ENCODE assay signal across 18 cellular contexts in the genomic region with DNA sequence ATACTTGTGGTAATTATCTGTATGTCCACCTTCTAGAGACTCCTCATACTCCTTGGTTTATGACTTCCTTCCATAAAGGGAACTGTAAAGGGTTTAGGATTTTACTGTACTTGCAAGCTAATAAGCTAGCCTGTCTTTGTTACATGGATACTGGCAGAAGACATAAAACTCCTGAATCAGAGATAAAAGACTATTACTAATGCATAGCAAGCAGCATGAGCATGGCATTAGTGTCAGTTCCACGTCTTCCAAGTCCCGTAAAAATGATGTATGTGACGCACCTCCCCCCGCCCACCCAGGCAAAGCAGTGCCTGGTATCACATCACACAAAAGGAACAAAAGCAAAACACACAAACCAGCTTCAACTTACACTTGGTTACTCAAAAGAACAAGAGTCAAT.
"Had no signal": no experiment of that assay in that cellular context is flagged by ENCODE, and none has a peak within 500 bp of the region (broad histone marks: within the 10 kb centered on the region; RNA-seq: fewer than 3 reads in every experiment).

No MANE protein-coding gene starts in this region.

- H3K4me3 ChIP-seq: body of pancreas, esophagus squamous epithelium, spleen had no signal

- DNase-seq: activated B cell treated with CpG ODN at 0.5 μM for 24 hours; activated CD4-positive, alpha-beta T cell treated with anti-CD3 and anti-CD28 coated beads for 48 hours; activated CD8-positive, alpha-beta memory T cell treated with anti-CD3 and anti-CD28 coated beads, Interleukin-2, amount 50 U/mL, for 48 hours; activated CD8-positive, alpha-beta T cell treated with anti-CD3 and anti-CD28 coated beads, Interleukin-2, amount 10 ng/mL, durations not matched to agents 7 days and 5 days; activated gamma-delta T cell; activated T-cell treated with anti-CD3 and anti-CD28 coated beads, Interleukin-2, amount 50 U/mL, for 72 hours; amniotic stem cell; body of pancreas; caudate nucleus; esophagus squamous epithelium; foreskin keratinocyte; mesendoderm; spleen; stimulated activated naive CD8-positive, alpha-beta T cell treated with anti-CD3 and anti-CD28 coated beads, Interleukin-15, amount 100 ng/mL, for 72 hours had no signal

- H3K36me3 Mint-ChIP-seq: activated naive CD4-positive, alpha-beta T cell treated with anti-CD3 and anti-CD28 coated beads, Interleukin-2, amount 50 U/mL, for 72 hours had no signal

- H3K27ac Mint-ChIP-seq: activated B cell treated with CpG ODN at 0.5 μM for 24 hours; activated CD8-positive, alpha-beta T cell treated with anti-CD3 and anti-CD28 coated beads, Interleukin-2, amount 10 ng/mL, durations not matched to agents 7 days and 5 days; activated naive CD4-positive, alpha-beta T cell treated with anti-CD3 and anti-CD28 coated beads, Interleukin-2, amount 50 U/mL, for 72 hours; activated T-cell treated with anti-CD3 and anti-CD28 coated beads, Interleukin-2, amount 50 U/mL, for 72 hours; stimulated activated naive CD8-positive, alpha-beta T cell treated with anti-CD3 and anti-CD28 coated beads, Interleukin-15, amount 100 ng/mL, for 72 hours; T-helper 1 cell treated with Interleukin-12 subunit alpha and Interleukin-12 subunit beta and Interleukin-4 antibody, amounts not matched to agents 30 μg/mL and 1 μg/mL, for 36 hours had no signal

- ATAC-seq: activated CD8-positive, alpha-beta T cell treated with anti-CD3 and anti-CD28 coated beads, Interleukin-2, amount 10 ng/mL, durations not matched to agents 7 days and 5 days; activated naive CD4-positive, alpha-beta T cell treated with anti-CD3 and anti-CD28 coated beads, Interleukin-2, amount 50 U/mL, for 72 hours; activated T-cell treated with anti-CD3 and anti-CD28 coated beads, Interleukin-2, amount 50 U/mL, for 72 hours; body of pancreas; foreskin keratinocyte; sciatic nerve; stimulated activated naive CD8-positive, alpha-beta T cell treated with anti-CD3 and anti-CD28 coated beads, Interleukin-15, amount 100 ng/mL, for 72 hours had no signal

- H3K9me3 ChIP-seq: body of pancreas, esophagus squamous epithelium, spleen had no signal

- H3K4me1 Mint-ChIP-seq: activated B cell treated with CpG ODN at 0.5 μM for 24 hours; stimulated activated naive CD8-positive, alpha-beta T cell treated with anti-CD3 and anti-CD28 coated beads, Interleukin-15, amount 100 ng/mL, for 72 hours had no signal

- H3K27me3 ChIP-seq: body of pancreas, esophagus squamous epithelium, foreskin keratinocyte, spleen had no signal

- H3K36me3 ChIP-seq: spleen had no signal

- H3K9me3 Mint-ChIP-seq: activated B cell treated with CpG ODN at 0.5 μM for 24 hours; activated naive CD4-positive, alpha-beta T cell treated with anti-CD3 and anti-CD28 coated beads, Interleukin-2, amount 50 U/mL, for 72 hours; activated T-cell treated with anti-CD3 and anti-CD28 coated beads, Interleukin-2, amount 50 U/mL, for 72 hours; neural crest cell; stimulated activated naive CD8-positive, alpha-beta T cell treated with anti-CD3 and anti-CD28 coated beads, Interleukin-15, amount 100 ng/mL, for 72 hours; T-helper 1 cell treated with Interleukin-12 subunit alpha and Interleukin-12 subunit beta and Interleukin-4 antibody, amounts not matched to agents 30 μg/mL and 1 μg/mL, for 36 hours had no signal

- H3K4me1 ChIP-seq: body of pancreas, esophagus squamous epithelium, foreskin keratinocyte, spleen had no signal

- H3K4me3 Mint-ChIP-seq: activated B cell treated with CpG ODN at 0.5 μM for 24 hours; activated CD8-positive, alpha-beta T cell treated with anti-CD3 and anti-CD28 coated beads, Interleukin-2, amount 10 ng/mL, durations not matched to agents 7 days and 5 days; activated T-cell treated with anti-CD3 and anti-CD28 coated beads, Interleukin-2, amount 50 U/mL, for 72 hours; neural crest cell; stimulated activated naive CD8-positive, alpha-beta T cell treated with anti-CD3 and anti-CD28 coated beads, Interleukin-15, amount 100 ng/mL, for 72 hours; T-helper 1 cell treated with Interleukin-12 subunit alpha and Interleukin-12 subunit beta and Interleukin-4 antibody, amounts not matched to agents 30 μg/mL and 1 μg/mL, for 36 hours had no signal

- H3K27ac ChIP-seq: body of pancreas, esophagus squamous epithelium, foreskin keratinocyte, spleen had no signal

- H3K27me3 Mint-ChIP-seq: stimulated activated naive CD8-positive, alpha-beta T cell treated with anti-CD3 and anti-CD28 coated beads, Interleukin-15, amount 100 ng/mL, for 72 hours had no signal
